ENCODE assay signal across 1 cellular context in the genomic region with DNA sequence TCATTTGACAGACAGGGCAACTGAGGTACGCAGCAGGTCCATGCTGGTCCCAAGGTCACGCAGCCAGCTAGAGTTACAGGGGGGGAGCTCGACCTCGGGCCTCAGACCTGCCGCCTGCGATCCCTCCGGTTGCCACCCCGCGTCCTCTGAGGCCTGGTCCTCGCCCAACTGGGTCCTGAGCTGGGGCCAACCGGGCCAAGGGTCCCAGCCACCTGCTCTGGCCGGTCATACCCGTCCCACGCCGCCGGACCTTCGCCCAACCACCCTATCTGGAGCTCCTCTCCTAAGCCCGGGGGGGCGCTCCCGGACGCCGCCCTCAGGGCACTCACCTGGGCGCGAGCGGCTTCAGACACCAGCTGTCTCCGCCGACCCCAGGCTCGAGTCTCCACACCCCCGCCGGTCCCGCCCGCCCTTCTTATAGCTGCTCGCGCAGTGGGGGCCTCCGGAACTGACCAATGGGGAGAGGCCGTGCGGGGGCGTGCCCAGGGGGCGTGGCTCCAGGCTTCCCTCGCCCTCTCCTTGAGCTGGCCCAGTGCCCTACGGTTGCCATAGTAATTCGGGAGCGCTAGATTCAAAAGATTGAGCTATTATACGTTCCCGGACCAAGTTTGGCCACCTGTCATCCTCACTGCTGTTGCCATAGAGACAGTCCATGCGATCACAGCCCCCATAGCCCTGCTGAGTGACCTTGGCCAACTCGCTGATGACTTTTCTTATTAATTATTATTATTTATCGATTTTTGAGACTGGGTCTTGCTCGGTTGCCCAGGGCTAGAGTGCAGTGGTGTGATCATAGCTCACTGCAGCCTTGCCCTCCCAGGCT.
TF ChIP-seq lines count a peak whose summit lies in the region.

Gene PLIN5 (minus strand): TSS at position 389 of the 823 bp plus-strand sequence. CDS start 1,150 bp downstream, outside the sequence.

TF ChIP-seq in K562, 482 proteins besides CTCF, POLR2A, EP300 and RAD21 (continued from another document and continues in another):
- TF ChIP-seq, protein P1, sequence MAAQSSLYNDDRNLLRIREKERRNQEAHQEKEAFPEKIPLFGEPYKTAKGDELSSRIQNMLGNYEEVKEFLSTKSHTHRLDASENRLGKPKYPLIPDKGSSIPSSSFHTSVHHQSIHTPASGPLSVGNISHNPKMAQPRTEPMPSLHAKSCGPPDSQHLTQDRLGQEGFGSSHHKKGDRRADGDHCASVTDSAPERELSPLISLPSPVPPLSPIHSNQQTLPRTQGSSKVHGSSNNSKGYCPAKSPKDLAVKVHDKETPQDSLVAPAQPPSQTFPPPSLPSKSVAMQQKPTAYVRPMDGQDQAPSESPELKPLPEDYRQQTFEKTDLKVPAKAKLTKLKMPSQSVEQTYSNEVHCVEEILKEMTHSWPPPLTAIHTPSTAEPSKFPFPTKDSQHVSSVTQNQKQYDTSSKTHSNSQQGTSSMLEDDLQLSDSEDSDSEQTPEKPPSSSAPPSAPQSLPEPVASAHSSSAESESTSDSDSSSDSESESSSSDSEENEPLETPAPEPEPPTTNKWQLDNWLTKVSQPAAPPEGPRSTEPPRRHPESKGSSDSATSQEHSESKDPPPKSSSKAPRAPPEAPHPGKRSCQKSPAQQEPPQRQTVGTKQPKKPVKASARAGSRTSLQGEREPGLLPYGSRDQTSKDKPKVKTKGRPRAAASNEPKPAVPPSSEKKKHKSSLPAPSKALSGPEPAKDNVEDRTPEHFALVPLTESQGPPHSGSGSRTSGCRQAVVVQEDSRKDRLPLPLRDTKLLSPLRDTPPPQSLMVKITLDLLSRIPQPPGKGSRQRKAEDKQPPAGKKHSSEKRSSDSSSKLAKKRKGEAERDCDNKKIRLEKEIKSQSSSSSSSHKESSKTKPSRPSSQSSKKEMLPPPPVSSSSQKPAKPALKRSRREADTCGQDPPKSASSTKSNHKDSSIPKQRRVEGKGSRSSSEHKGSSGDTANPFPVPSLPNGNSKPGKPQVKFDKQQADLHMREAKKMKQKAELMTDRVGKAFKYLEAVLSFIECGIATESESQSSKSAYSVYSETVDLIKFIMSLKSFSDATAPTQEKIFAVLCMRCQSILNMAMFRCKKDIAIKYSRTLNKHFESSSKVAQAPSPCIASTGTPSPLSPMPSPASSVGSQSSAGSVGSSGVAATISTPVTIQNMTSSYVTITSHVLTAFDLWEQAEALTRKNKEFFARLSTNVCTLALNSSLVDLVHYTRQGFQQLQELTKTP (IDR thresholded peaks at IDR 0.05; ENCODE audit: low read depth in 1 of 2, partially characterized antibody in 2 of 2) = no peak
- TF ChIP-seq ZNF311 (CRISPR knock-in tag; IDR thresholded peaks at IDR 0.05) = no peak
- no peak for TF ChIP-seq ELF4 (CRISPR knock-in tag; IDR thresholded peaks at IDR 0.05)
- TF ChIP-seq RCOR1 (IDR thresholded peaks at IDR 0.05; ENCODE audit: borderline replicate concordance in 1 of 2, low read depth in 2 of 2, low read length in 2 of 2) = no peak
- no peak for TF ChIP-seq ZMIZ1 (IDR thresholded peaks at IDR 0.05; ENCODE audit: low read depth in 2 of 2, low read length in 2 of 2)
- TF ChIP-seq, protein P2, sequence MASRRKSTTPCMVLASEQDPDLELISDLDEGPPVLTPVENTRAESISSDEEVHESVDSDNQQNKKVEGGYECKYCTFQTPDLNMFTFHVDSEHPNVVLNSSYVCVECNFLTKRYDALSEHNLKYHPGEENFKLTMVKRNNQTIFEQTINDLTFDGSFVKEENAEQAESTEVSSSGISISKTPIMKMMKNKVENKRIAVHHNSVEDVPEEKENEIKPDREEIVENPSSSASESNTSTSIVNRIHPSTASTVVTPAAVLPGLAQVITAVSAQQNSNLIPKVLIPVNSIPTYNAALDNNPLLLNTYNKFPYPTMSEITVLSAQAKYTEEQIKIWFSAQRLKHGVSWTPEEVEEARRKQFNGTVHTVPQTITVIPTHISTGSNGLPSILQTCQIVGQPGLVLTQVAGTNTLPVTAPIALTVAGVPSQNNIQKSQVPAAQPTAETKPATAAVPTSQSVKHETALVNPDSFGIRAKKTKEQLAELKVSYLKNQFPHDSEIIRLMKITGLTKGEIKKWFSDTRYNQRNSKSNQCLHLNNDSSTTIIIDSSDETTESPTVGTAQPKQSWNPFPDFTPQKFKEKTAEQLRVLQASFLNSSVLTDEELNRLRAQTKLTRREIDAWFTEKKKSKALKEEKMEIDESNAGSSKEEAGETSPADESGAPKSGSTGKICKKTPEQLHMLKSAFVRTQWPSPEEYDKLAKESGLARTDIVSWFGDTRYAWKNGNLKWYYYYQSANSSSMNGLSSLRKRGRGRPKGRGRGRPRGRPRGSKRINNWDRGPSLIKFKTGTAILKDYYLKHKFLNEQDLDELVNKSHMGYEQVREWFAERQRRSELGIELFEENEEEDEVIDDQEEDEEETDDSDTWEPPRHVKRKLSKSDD (conservative IDR thresholded peaks at IDR 0.05; ENCODE audit: low read length) = no peak
- no peak for TF ChIP-seq ATF3 (IDR thresholded peaks at IDR 0.05)
- no peak for TF ChIP-seq ATF3 (CRISPR knock-in tag; conservative IDR thresholded peaks at IDR 0.05)
- no peak for TF ChIP-seq ZNF655 (CRISPR knock-in tag; IDR thresholded peaks at IDR 0.05)
- no peak for TF ChIP-seq PTTG1 (tag; IDR thresholded peaks at IDR 0.05; ENCODE audit: low read depth)
- TF ChIP-seq RFX5 (IDR thresholded peaks at IDR 0.05; ENCODE audit: low read depth, low read length) = no peak
- no peak for TF ChIP-seq ERF (CRISPR knock-in tag; IDR thresholded peaks at IDR 0.05)
- TF ChIP-seq CC2D1A (IDR thresholded peaks at IDR 0.05) = no peak
- TF ChIP-seq ZFX (CRISPR knock-in tag; IDR thresholded peaks at IDR 0.05) = peak; percentile 55; the same call in 1 of the 2 replicates
- no peak for TF ChIP-seq BRD9 (IDR thresholded peaks at IDR 0.05; ENCODE audit: low read depth, partially characterized antibody)
- TF ChIP-seq RB1 (IDR thresholded peaks at IDR 0.05; ENCODE audit: low read depth) = peak; percentile 39; the same call in 1 of the 2 replicates
- no peak for TF ChIP-seq NR1H2 (CRISPR knock-in tag; IDR thresholded peaks at IDR 0.05)
- TF ChIP-seq, protein P3, sequence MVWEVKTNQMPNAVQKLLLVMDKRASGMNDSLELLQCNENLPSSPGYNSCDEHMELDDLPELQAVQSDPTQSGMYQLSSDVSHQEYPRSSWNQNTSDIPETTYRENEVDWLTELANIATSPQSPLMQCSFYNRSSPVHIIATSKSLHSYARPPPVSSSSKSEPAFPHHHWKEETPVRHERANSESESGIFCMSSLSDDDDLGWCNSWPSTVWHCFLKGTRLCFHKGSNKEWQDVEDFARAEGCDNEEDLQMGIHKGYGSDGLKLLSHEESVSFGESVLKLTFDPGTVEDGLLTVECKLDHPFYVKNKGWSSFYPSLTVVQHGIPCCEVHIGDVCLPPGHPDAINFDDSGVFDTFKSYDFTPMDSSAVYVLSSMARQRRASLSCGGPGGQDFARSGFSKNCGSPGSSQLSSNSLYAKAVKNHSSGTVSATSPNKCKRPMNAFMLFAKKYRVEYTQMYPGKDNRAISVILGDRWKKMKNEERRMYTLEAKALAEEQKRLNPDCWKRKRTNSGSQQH (CRISPR knock-in tag; IDR thresholded peaks at IDR 0.05) = no peak
- no peak for TF ChIP-seq PHF8 (IDR thresholded peaks at IDR 0.05; ENCODE audit: borderline replicate concordance, low read length)
- TF ChIP-seq ZBTB5 (IDR thresholded peaks at IDR 0.05) = no peak
- TF ChIP-seq ZSCAN29 (IDR thresholded peaks at IDR 0.05) = no peak
- no peak for TF ChIP-seq SMAD2 (IDR thresholded peaks at IDR 0.05; ENCODE audit: low read depth, low read length)
- no peak for TF ChIP-seq ZNF699 (CRISPR knock-in tag; IDR thresholded peaks at IDR 0.05; ENCODE audit: insufficient replicate concordance)
- TF ChIP-seq PHB (CRISPR knock-in tag; IDR thresholded peaks at IDR 0.05) = no peak
- TF ChIP-seq MEF2D (tag; conservative IDR thresholded peaks at IDR 0.05; ENCODE audit: low read depth) = no peak
- TF ChIP-seq ZNF76 (CRISPR knock-in tag; IDR thresholded peaks at IDR 0.05; ENCODE audit: borderline replicate concordance) = no peak
- TF ChIP-seq ARNT (IDR thresholded peaks at IDR 0.05) = no peak
- TF ChIP-seq, protein P4, sequence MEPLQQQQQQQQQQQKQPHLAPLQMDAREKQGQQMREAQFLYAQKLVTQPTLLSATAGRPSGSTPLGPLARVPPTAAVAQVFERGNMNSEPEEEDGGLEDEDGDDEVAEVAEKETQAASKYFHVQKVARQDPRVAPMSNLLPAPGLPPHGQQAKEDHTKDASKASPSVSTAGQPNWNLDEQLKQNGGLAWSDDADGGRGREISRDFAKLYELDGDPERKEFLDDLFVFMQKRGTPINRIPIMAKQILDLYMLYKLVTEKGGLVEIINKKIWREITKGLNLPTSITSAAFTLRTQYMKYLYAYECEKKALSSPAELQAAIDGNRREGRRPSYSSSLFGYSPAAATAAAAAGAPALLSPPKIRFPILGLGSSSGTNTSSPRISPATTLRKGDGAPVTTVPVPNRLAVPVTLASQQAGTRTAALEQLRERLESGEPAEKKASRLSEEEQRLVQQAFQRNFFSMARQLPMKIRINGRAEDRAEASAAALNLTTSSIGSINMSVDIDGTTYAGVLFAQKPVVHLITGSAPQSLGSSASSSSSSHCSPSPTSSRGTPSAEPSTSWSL (CRISPR knock-in tag; IDR thresholded peaks at IDR 0.05; ENCODE audit: borderline replicate concordance) = no peak
- TF ChIP-seq ZBTB1 (CRISPR knock-in tag; IDR thresholded peaks at IDR 0.05; ENCODE audit: borderline replicate concordance, low read depth) = no peak
- peak; percentile 51; the same call in 1 of the 2 replicates for TF ChIP-seq ZNF511 (CRISPR knock-in tag; IDR thresholded peaks at IDR 0.05)
- TF ChIP-seq SMAD4 (CRISPR knock-in tag; conservative IDR thresholded peaks at IDR 0.05) = no peak
- no peak for TF ChIP-seq C11orf30 (IDR thresholded peaks at IDR 0.05; ENCODE audit: low read depth)
- no peak for TF ChIP-seq ZNF143 (CRISPR knock-in tag; IDR thresholded peaks at IDR 0.05)
- TF ChIP-seq ELK1 (CRISPR knock-in tag; IDR thresholded peaks at IDR 0.05) = no peak
- TF ChIP-seq L3MBTL2 (IDR thresholded peaks at IDR 0.05) = no peak; the same call in 1 of the 2 replicates
- no peak for TF ChIP-seq TEAD4 (IDR thresholded peaks at IDR 0.05; ENCODE audit: low read length)
- no peak for TF ChIP-seq TEAD4 (CRISPR knock-in tag; IDR thresholded peaks at IDR 0.05; ENCODE audit: borderline replicate concordance)
